Comparison of ENCODE assay signal across 19 cellular contexts in the genomic region with DNA sequence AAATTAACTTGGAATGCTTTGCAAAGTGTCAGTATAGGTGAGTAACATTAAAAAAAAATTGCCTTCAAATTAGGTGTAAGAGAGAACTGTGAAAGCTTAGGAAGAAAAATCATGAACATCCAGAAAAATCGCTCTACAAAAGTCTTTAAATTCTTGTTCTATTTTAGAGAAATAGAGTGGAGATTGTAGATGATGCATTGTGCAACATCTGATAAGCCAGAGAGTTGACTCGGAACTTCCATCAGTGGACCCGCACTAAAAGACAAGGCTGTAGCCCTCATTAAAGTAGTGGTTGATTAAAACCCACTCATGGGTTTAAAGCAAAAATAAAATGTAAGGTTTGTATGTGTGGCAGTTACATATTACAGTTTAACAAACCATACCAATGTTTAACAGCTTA.
"Had no signal": no experiment of that assay in that cellular context is flagged by ENCODE, and none has a peak within 500 bp of the region (broad histone marks: within the 10 kb centered on the region; RNA-seq: fewer than 3 reads in every experiment).

No MANE protein-coding gene starts in this region.

- H3K9me3 ChIP-seq: gastrocnemius medialis, heart right ventricle, ovary, tibial artery, upper lobe of left lung, vagina had no signal

- ATAC-seq: gastrocnemius medialis; heart right ventricle; naive thymus-derived CD4-positive, alpha-beta T cell; right cardiac atrium; stimulated activated memory B cell treated with anti-CD40 and anti-IgM and Interleukin-4, amounts not matched to agents 10 μg/mL and 1 μg/mL and 100 μg/mL, for 72 hours had no signal

- DNase-seq: cortex of kidney; dorsolateral prefrontal cortex; effector CD8-positive, alpha-beta T cell; gastrocnemius medialis; heart right ventricle; hypothalamus; kidney glomerular epithelial cell; mesendoderm; naive thymus-derived CD4-positive, alpha-beta T cell; ovary; right cardiac atrium; stimulated activated CD4-positive, alpha-beta T cell treated with anti-CD3 and anti-CD28 coated beads, Interleukin-4, amount 100 ng/mL, for 1 hour; stimulated activated CD8-positive, alpha-beta memory T cell treated with anti-CD3 and anti-CD28 coated beads, Interleukin-4, amount 100 ng/mL, for 48 hours; tibial artery; upper lobe of left lung had no signal

- H3K27me3 Mint-ChIP-seq: naive thymus-derived CD4-positive, alpha-beta T cell; progenitor cell of endocrine pancreas; stimulated activated memory B cell treated with anti-CD40 and anti-IgM and Interleukin-4, amounts not matched to agents 10 μg/mL and 1 μg/mL and 100 μg/mL, for 72 hours; stimulated activated naive CD8-positive, alpha-beta T cell treated with anti-CD3 and anti-CD28 coated beads, Interleukin-15, Interleukin-2, amounts not matched to agents 100 ng/mL and 50 ng/mL, for 24 hours had no signal

- H3K27ac Mint-ChIP-seq: progenitor cell of endocrine pancreas; stimulated activated memory B cell treated with anti-CD40 and anti-IgM and Interleukin-4, amounts not matched to agents 10 μg/mL and 1 μg/mL and 100 μg/mL, for 72 hours; stimulated activated naive CD8-positive, alpha-beta T cell treated with anti-CD3 and anti-CD28 coated beads, Interleukin-15, Interleukin-2, amounts not matched to agents 100 ng/mL and 50 ng/mL, for 24 hours had no signal

- H3K27me3 ChIP-seq: dorsolateral prefrontal cortex, gastrocnemius medialis, heart right ventricle, ovary, tibial artery, upper lobe of left lung, vagina had no signal

- H3K36me3 ChIP-seq: gastrocnemius medialis, ovary, upper lobe of left lung, vagina had no signal

- H3K27ac ChIP-seq: dorsolateral prefrontal cortex, gastrocnemius medialis, heart right ventricle, ovary, tibial artery, upper lobe of left lung, vagina had no signal

- H3K4me3 Mint-ChIP-seq: naive thymus-derived CD4-positive, alpha-beta T cell; stimulated activated memory B cell treated with anti-CD40 and anti-IgM and Interleukin-4, amounts not matched to agents 10 μg/mL and 1 μg/mL and 100 μg/mL, for 72 hours; stimulated activated naive CD8-positive, alpha-beta T cell treated with anti-CD3 and anti-CD28 coated beads, Interleukin-15, Interleukin-2, amounts not matched to agents 100 ng/mL and 50 ng/mL, for 24 hours had no signal

- H3K9me3 Mint-ChIP-seq: naive thymus-derived CD4-positive, alpha-beta T cell; stimulated activated memory B cell treated with anti-CD40 and anti-IgM and Interleukin-4, amounts not matched to agents 10 μg/mL and 1 μg/mL and 100 μg/mL, for 72 hours; stimulated activated naive CD8-positive, alpha-beta T cell treated with anti-CD3 and anti-CD28 coated beads, Interleukin-15, Interleukin-2, amounts not matched to agents 100 ng/mL and 50 ng/mL, for 24 hours had no signal

- H3K4me3 ChIP-seq: dorsolateral prefrontal cortex, gastrocnemius medialis, heart right ventricle, ovary, tibial artery, upper lobe of left lung, vagina had no signal
